Comparison of ENCODE assay signal across 24 cellular contexts in genomic region chr4:153137677-153138630, GRCh38.
DNase-seq lines count a peak whose midpoint lies in the region; ATAC-seq and TF ChIP-seq lines count a peak whose summit lies in the region.
"Had no signal": no experiment of that assay in that cellular context is flagged by ENCODE, and none has a peak within 500 bp of the region (broad histone marks: within the 10 kb centered on the region; RNA-seq: fewer than 3 reads in every experiment).

No MANE protein-coding gene starts in this region.

- no peak for ATAC-seq in HG03039 (IDR thresholded peaks at IDR 0.05; ENCODE audit: unreplicated experiment)
- ATAC-seq: activated CD8-positive, alpha-beta memory T cell treated with anti-CD3 and anti-CD28 coated beads, Interleukin-2, amount 10 ng/mL, durations not matched to agents 7 days and 5 days; activated naive CD4-positive, alpha-beta T cell treated with anti-CD3 and anti-CD28 coated beads, Interleukin-2, amount 50 U/mL, for 72 hours; GM23338; Right ventricle myocardium inferior had no signal

- peaks cover 10% of the 10 kb centered on the region for H3K4me1 Mint-ChIP-seq in mesothelial cell of epicardium

- no peak overlapping the region for H3K27ac ChIP-seq in PC-9
- H3K27ac ChIP-seq: ascending aorta, lower lobe of right lung, thyroid gland had no signal

- no peaks in the 10 kb centered on the region for H3K9me2 ChIP-seq in PC-9 (ENCODE audit: insufficient read depth)

- no peaks in the 10 kb centered on the region for H3K27me3 Mint-ChIP-seq in mesothelial cell of epicardium (ENCODE audit: low read depth)

- POLR2A ChIA-PET in PC-9 (lab: Charles Lee; ENCODE audit: unreplicated experiment), result interaction anchor here (0.7 kb wide), 1 partner anchor 169 kb away, joined by 7 read pairs; no protein-coding TSS in a partner anchor

- no peaks in the 10 kb centered on the region for H3F3A ChIP-seq in PC-9 (ENCODE audit: insufficient read depth, low read depth)

- CTCF ChIA-PET in PC-9 (lab: Charles Lee), result no interaction called here

- no peak overlapping the region for H3K4me2 ChIP-seq in PC-9
- H3K4me2 ChIP-seq: GM23338 had no signal

- TF ChIP-seq CTCF in PC-9 (conservative IDR thresholded peaks at IDR 0.05), result no peak
- no peak for TF ChIP-seq CTCF in mesothelial cell of epicardium (IDR thresholded peaks at IDR 0.05; ENCODE audit: unreplicated experiment)

- no peaks in the 10 kb centered on the region for H3K9me3 Mint-ChIP-seq in mesothelial cell of epicardium
- H3K9me3 Mint-ChIP-seq: activated CD4-positive, alpha-beta T cell treated with anti-CD3 and anti-CD28 coated beads, Interleukin-2, amount 10 ng/mL, durations not matched to agents 7 days and 5 days; activated naive CD4-positive, alpha-beta T cell treated with anti-CD3 and anti-CD28 coated beads, Interleukin-2, amount 50 U/mL, for 72 hours; GM23338 had no signal

- DNase-seq in GDM1 (lab: John Stamatoyannopoulos, UW), result peak; percentile 31
- peak; percentile 97 for DNase-seq in OCI-M1 (lab: John Stamatoyannopoulos, UW)
- peak; percentile 40 for DNase-seq in astrocyte of the hippocampus (ENCODE audit: low read depth, low spot score)
- DNase-seq in midbrain (lab: John Stamatoyannopoulos, UW), result peak; percentile 21
- DNase-seq in middle frontal gyrus (ENCODE audit: extremely low spot score, low spot score), result no peak
- DNase-seq in PC-9, result no peak
- DNase-seq in mesothelial cell of epicardium (ENCODE audit: low spot score in 2 of 2, unreplicated experiment in 2 of 2), result no peak
- DNase-seq: activated CD4-positive, alpha-beta T cell treated with anti-CD3 and anti-CD28 coated beads, Interleukin-2, amount 10 ng/mL, durations not matched to agents 7 days and 5 days; activated CD8-positive, alpha-beta memory T cell treated with anti-CD3 and anti-CD28 coated beads, Interleukin-2, amount 10 ng/mL, durations not matched to agents 7 days and 5 days; DMS53; effector CD4-positive, alpha-beta T cell; foreskin melanocyte; lower lobe of right lung; NCI-H2081 treated with DMSO at 0.1 percent for 48 hours; NCI-H524 treated with DMSO at 0.1 percent for 48 hours; stimulated activated CD4-positive, alpha-beta T cell treated with anti-CD3 and anti-CD28 coated beads, Interleukin-4, amount 100 ng/mL, for 24 hours; stimulated activated naive CD4-positive, alpha-beta T cell treated with Interleukin-2 at 50 U/mL for 16 hours; thyroid gland had no signal

- no TSS peak for BruUV-seq in PC-9 (replicated peaks; lab: Mats Ljungman, UMichigan)

- H3K79me2 ChIP-seq in PC-9 (ENCODE audit: low read depth), result no peaks in the 10 kb centered on the region

- intact Hi-C loops in PC-9 (cut with micrococcal nuclease; ENCODE audit: unreplicated experiment), result no loop called here

- no peak overlapping the region for H3K4me3 Mint-ChIP-seq in mesothelial cell of epicardium
- H3K4me3 Mint-ChIP-seq: activated CD4-positive, alpha-beta T cell treated with anti-CD3 and anti-CD28 coated beads, Interleukin-2, amount 10 ng/mL, durations not matched to agents 7 days and 5 days; activated CD8-positive, alpha-beta memory T cell treated with anti-CD3 and anti-CD28 coated beads, Interleukin-2, amount 10 ng/mL, durations not matched to agents 7 days and 5 days; GM23338 had no signal

- H4K20me1 ChIP-seq in PC-9 (ENCODE audit: insufficient read depth), result no peaks in the 10 kb centered on the region

- peaks cover 3% of the 10 kb centered on the region; the same call in 1 of the 2 replicates for H3K4me1 ChIP-seq in PC-9 (replicated peaks; ENCODE audit: insufficient read depth)
- H3K4me1 ChIP-seq: ascending aorta, thyroid gland had no signal

- no peaks in the 10 kb centered on the region for H3K27me3 ChIP-seq in PC-9 (ENCODE audit: insufficient read depth, low read depth)
- H3K27me3 ChIP-seq: ascending aorta, thyroid gland had no signal

- no peaks in the 10 kb centered on the region for H3K36me3 Mint-ChIP-seq in mesothelial cell of epicardium
- H3K36me3 Mint-ChIP-seq: activated CD8-positive, alpha-beta memory T cell treated with anti-CD3 and anti-CD28 coated beads, Interleukin-2, amount 10 ng/mL, durations not matched to agents 7 days and 5 days; activated naive CD4-positive, alpha-beta T cell treated with anti-CD3 and anti-CD28 coated beads, Interleukin-2, amount 50 U/mL, for 72 hours had no signal

- no peaks in the 10 kb centered on the region for H3K36me3 ChIP-seq in PC-9 (ENCODE audit: low read depth)
- H3K36me3 ChIP-seq: ascending aorta, lower lobe of right lung, thyroid gland had no signal

- no peak overlapping the region for H3K4me3 ChIP-seq in PC-9
- H3K4me3 ChIP-seq: ascending aorta, GM12878, GM23338, lower lobe of right lung, thyroid gland had no signal

- no peak overlapping the region for H3K27ac Mint-ChIP-seq in mesothelial cell of epicardium
- H3K27ac Mint-ChIP-seq: activated CD4-positive, alpha-beta T cell treated with anti-CD3 and anti-CD28 coated beads, Interleukin-2, amount 10 ng/mL, durations not matched to agents 7 days and 5 days; activated CD8-positive, alpha-beta memory T cell treated with anti-CD3 and anti-CD28 coated beads, Interleukin-2, amount 10 ng/mL, durations not matched to agents 7 days and 5 days; activated naive CD4-positive, alpha-beta T cell treated with anti-CD3 and anti-CD28 coated beads, Interleukin-2, amount 50 U/mL, for 72 hours; GM23338 had no signal

- H2AFZ ChIP-seq in PC-9, result no peak overlapping the region

- H3K9me3 ChIP-seq in PC-9 (ENCODE audit: insufficient read depth, low read depth), result no peaks in the 10 kb centered on the region
- H3K9me3 ChIP-seq: ascending aorta, lower lobe of right lung, thyroid gland had no signal

Comparison
In these comparisons a context has a peak if more than half of its experiments do, and no peak if none do; other contexts are left out.
1. DNase-seq: peak in GDM1 (single experiment), OCI-M1 (single experiment), astrocyte of the hippocampus (single experiment) and midbrain (single experiment); none in middle frontal gyrus (single experiment), PC-9 (0 of 2) and mesothelial cell of epicardium (0 of 2).